ENCODE assay signal across 8 cellular contexts in the genomic region with DNA sequence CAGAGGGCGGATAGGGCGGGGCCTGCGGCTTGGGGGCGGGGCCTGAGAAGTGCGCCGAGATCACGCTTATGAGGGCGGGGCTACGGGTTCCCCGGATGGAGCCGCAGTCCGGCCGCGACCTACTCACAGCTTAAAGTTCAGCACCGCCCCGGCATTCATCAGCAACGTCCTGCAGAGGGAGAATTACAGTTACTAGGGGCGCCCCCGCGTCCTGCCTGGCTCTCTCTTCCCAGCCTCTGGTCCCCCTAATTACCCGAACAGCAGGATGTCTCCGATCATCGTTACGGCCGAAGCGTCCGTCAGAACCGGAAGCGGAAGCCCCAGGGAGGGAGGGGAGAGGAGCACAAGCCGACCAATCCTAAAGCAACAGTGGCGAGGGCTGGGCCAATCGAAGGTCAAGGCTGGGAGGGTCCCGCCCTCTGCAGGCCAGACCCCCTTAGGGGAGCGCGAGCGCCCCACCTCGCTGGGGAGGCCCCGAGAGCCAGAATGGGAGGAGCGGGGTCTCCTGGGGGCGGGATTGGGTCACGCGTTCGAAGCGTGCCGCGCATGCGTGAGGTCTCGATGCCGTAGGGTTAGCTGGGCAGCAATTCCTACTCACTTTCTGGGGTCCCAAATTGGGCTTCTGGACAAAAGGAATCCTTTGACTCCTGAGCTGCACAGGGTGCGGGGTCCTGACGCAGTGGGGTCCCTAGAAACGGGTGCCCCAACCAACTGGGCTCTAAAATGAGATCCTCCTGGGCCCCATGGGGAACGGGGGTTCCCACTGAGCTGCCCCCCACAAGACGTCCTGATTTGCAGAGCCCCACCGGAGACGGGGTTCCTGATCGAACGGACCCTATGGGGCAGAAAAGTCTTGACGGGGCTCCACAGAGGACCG. TPM values are rescaled to one million over a fixed set of nuclear protein-coding genes. Genes with fewer than 3 reads are reported as not detected.
A peak's percentile ranks its signal among the peaks of the same experiment; 100 is the strongest.
DNase-seq lines count a peak whose midpoint lies in the region; ATAC-seq and TF ChIP-seq lines count a peak whose summit lies in the region.

A gene (minus strand): TSS at position 313 of the 877 bp plus-strand sequence. CDS start 34 bp downstream, at position 279.

- TF ChIP-seq CTCF in BE2C (IDR thresholded peaks at IDR 0.05; ENCODE audit: low read depth, low read length) (no peak), choroid plexus epithelial cell (conservative IDR thresholded peaks at IDR 0.05; ENCODE audit: low read depth, low read length) (peak; percentile 12), kidney epithelial cell (IDR thresholded peaks at IDR 0.05; ENCODE audit: insufficient read depth, low read length, poor library complexity, severe bottlenecking) (peak; percentile 14)

- H3K36me3 ChIP-seq in BE2C (peaks cover 33% of the 10 kb centered on the region), kidney epithelial cell (ENCODE audit: control insufficient read depth, insufficient read depth, low read length) (peaks cover 4% of the 10 kb centered on the region)

- peaks cover 30% of the 10 kb centered on the region for H3K36me3 Mint-ChIP-seq in activated CD4-positive, alpha-beta T cell treated with anti-CD3 and anti-CD28 coated beads for 36 hours (ENCODE audit: low read depth)

- no peaks in the 10 kb centered on the region for H3K9me3 Mint-ChIP-seq in activated CD4-positive, alpha-beta T cell treated with anti-CD3 and anti-CD28 coated beads for 36 hours (ENCODE audit: low read depth)

- H3K27me3 ChIP-seq in BE2C, result no peaks in the 10 kb centered on the region
- no peaks in the 10 kb centered on the region for H3K27me3 ChIP-seq in kidney epithelial cell (ENCODE audit: control insufficient read depth, insufficient read depth, low read length)

- ATAC-seq in HG03442 (IDR thresholded peaks at IDR 0.05; ENCODE audit: unreplicated experiment), result peak; percentile 88
- ATAC-seq in activated CD4-positive, alpha-beta T cell treated with anti-CD3 and anti-CD28 coated beads for 36 hours, result peak; percentile 99

- H3K4me3 ChIP-seq in BE2C (ENCODE audit: low read depth, low read length) (peak within 1 kb of the TSS; percentile 87), choroid plexus epithelial cell (ENCODE audit: low read depth, low read length) (peak within 1 kb of the TSS; percentile 97), kidney epithelial cell (ENCODE audit: low read depth, low read length) (peak within 1 kb of the TSS; percentile 99)

- H3K9me3 ChIP-seq in BE2C, result no peaks in the 10 kb centered on the region

- peaks cover 34% of the 10 kb centered on the region for H3K4me1 Mint-ChIP-seq in activated CD4-positive, alpha-beta T cell treated with anti-CD3 and anti-CD28 coated beads for 36 hours

- DNase-seq in BE2C (peak; percentile 99), GM19238 (ENCODE audit: insufficient read length, low spot score) (peak; percentile 94), NCI-H524 (lab: John Stamatoyannopoulos, UW) (peak; percentile 99 to 100), choroid plexus epithelial cell (ENCODE audit: low read depth) (peak; percentile 99), kidney epithelial cell (ENCODE audit: low read depth) (peak; percentile 88)
- peak; percentile 99 for DNase-seq in activated CD4-positive, alpha-beta T cell treated with anti-CD3 and anti-CD28 coated beads for 36 hours
- peak; percentile 97 to 98 for DNase-seq in stimulated activated CD4-positive, alpha-beta T cell treated with anti-CD3 and anti-CD28 coated beads, Interleukin-15, amount 100 ng/mL, for 48 hours (ENCODE audit: low read depth in 2 of 2)

- H3K27me3 Mint-ChIP-seq in activated CD4-positive, alpha-beta T cell treated with anti-CD3 and anti-CD28 coated beads for 36 hours, result peaks cover 4% of the 10 kb centered on the region

- H3K4me1 ChIP-seq in BE2C, result no peaks in the 10 kb centered on the region

- POLR2A ChIA-PET in activated CD4-positive, alpha-beta T cell treated with anti-CD3 and anti-CD28 coated beads for 36 hours (lab: Charles Lee), result interaction anchor here (1.5 to 1.6 kb wide), 2 partner anchors 73 to 76 kb away, joined by 4 to 6 read pairs; no protein-coding TSS in a partner anchor

- CTCF ChIA-PET in activated CD4-positive, alpha-beta T cell treated with anti-CD3 and anti-CD28 coated beads for 36 hours (lab: Charles Lee), result interaction anchor here (0.6 to 1.4 kb wide), 2 partner anchors 30 to 68 kb away, joined by 3 to 6 read pairs; no protein-coding TSS in a partner anchor

- intact Hi-C loops in activated CD4-positive, alpha-beta T cell treated with anti-CD3 and anti-CD28 coated beads for 36 hours (cut with DNase I, micrococcal nuclease), result loop anchor here (1.0 to 5.0 kb wide), 16 partner anchors 32 to 823 kb away; a partner anchor contains a TSS

- peak within 1 kb of the TSS; percentile 99 for H3K4me3 Mint-ChIP-seq in activated CD4-positive, alpha-beta T cell treated with anti-CD3 and anti-CD28 coated beads for 36 hours

- peak within 1 kb of the TSS; percentile 94 for H3K27ac Mint-ChIP-seq in activated CD4-positive, alpha-beta T cell treated with anti-CD3 and anti-CD28 coated beads for 36 hours

RNA-seq across cellular contexts. Expression of the gene that starts here (rescaled TPM):
- 248 TPM for polyA plus RNA-seq in BE2C (2012; ENCODE audit: insufficient read depth, insufficient read length, low read depth)
- total RNA-seq in activated CD4-positive, alpha-beta T cell treated with anti-CD3 and anti-CD28 coated beads for 36 hours, result 10 to 100 TPM; 46.5 to 52.2 TPM
- total RNA-seq in kidney epithelial cell, result 90.5 and 90.8 TPM in 2 replicates

Comparison
In these comparisons a context has a peak if more than half of its experiments do, and no peak if none do; other contexts are left out.
1. Peak in every context shown above with its lines: DNase-seq, ATAC-seq and H3K4me3 ChIP-seq.